ENCODE assay signal across 21 cellular contexts in genomic region chr14:102043251-102044025, GRCh38. TPM values are rescaled to one million over a fixed set of nuclear protein-coding genes. Genes with fewer than 3 reads are reported as not detected.
DNase-seq lines count a peak whose midpoint lies in the region; ATAC-seq lines count a peak whose summit lies in the region.
"Had no signal": no experiment of that assay in that cellular context is flagged by ENCODE, and none has a peak within 500 bp of the region (broad histone marks: within the 10 kb centered on the region; RNA-seq: fewer than 3 reads in every experiment).

No MANE protein-coding gene starts in this region.

- H3K4me1 Mint-ChIP-seq in T-cell = no peaks in the 10 kb centered on the region
- H3K4me1 Mint-ChIP-seq: activated T-helper 17 cell treated with anti-CD3 and anti-CD28 coated beads, Interleukin-2, amount 50 U/mL, for 72 hours; IgD-negative memory B cell; memory B cell had no signal

- peaks cover 56% of the 10 kb centered on the region for H3K36me3 Mint-ChIP-seq in T-cell

- peaks cover 2 to 92% (median 78%) of the 10 kb centered on the region in 5 donors for H3K36me3 ChIP-seq in subcutaneous abdominal adipose tissue (ENCODE audit: control insufficient read depth in 5 of 5, insufficient read depth in 5 of 5, low read length in 5 of 5)

- H3K27ac ChIP-seq in cingulate gyrus (ENCODE audit: low read depth, low read length) (peak overlapping the region; percentile 33), right cardiac atrium (ENCODE audit: low read length) (peak overlapping the region; percentile 91), subcutaneous abdominal adipose tissue (ENCODE audit: low read depth, low read length) (peak overlapping the region; percentile 54)
- H3K27ac ChIP-seq: BLaER1, neural progenitor cell, testis, WERI-Rb-1 had no signal

- peak; percentile 48 to 53 for ATAC-seq in right cardiac atrium
- ATAC-seq in T-cell (replicated peaks in 1 of 4) = no peak
- ATAC-seq: activated T-helper 17 cell treated with anti-CD3 and anti-CD28 coated beads, Interleukin-2, amount 50 U/mL, for 72 hours had no signal

- CTCF ChIA-PET in T-cell (lab: Charles Lee) = no interaction called here

- H3K9me3 ChIP-seq in right cardiac atrium (ENCODE audit: control insufficient read depth, low read length) (no peaks in the 10 kb centered on the region), subcutaneous abdominal adipose tissue (ENCODE audit: control insufficient read depth in 5 of 5, low read length in 5 of 5) (no peaks in the 10 kb centered on the region)
- H3K9me3 ChIP-seq: BLaER1, sigmoid colon, testis had no signal

- no peak overlapping the region for H3K9ac ChIP-seq in subcutaneous abdominal adipose tissue (ENCODE audit: low read length in 5 of 5)
- H3K9ac ChIP-seq: BLaER1, neural progenitor cell had no signal

- intact Hi-C loops in right cardiac atrium (cut with DNase I) = loop anchor here in 2 of 4 donors (10.0 kb wide), 1 partner anchor 51 kb away; no protein-coding TSS in a partner anchor

- 68% methylated on average over 22 of the region's 22 CpGs for WGBS in right cardiac atrium

- POLR2A ChIA-PET in T-cell (lab: Charles Lee) = no interaction called here

- H3K27me3 Mint-ChIP-seq in T-cell = no peaks in the 10 kb centered on the region
- H3K27me3 Mint-ChIP-seq: activated T-helper 17 cell treated with anti-CD3 and anti-CD28 coated beads, Interleukin-2, amount 50 U/mL, for 72 hours; IgD-negative memory B cell; memory B cell had no signal

- H3K4me3 Mint-ChIP-seq in T-cell = no peak overlapping the region
- H3K4me3 Mint-ChIP-seq: activated T-helper 17 cell treated with anti-CD3 and anti-CD28 coated beads, Interleukin-2, amount 50 U/mL, for 72 hours; IgD-negative memory B cell; memory B cell; neural progenitor cell had no signal

- H3K4me1 ChIP-seq in right cardiac atrium (ENCODE audit: control insufficient read depth, insufficient read depth, low read length) (no peaks in the 10 kb centered on the region), subcutaneous abdominal adipose tissue (ENCODE audit: control insufficient read depth in 5 of 5, insufficient read depth in 5 of 5, low read length in 5 of 5) (peaks cover 0 to 36% (median 13%) of the 10 kb centered on the region in 5 donors)
- H3K4me1 ChIP-seq: neural progenitor cell had no signal

- H3K9me3 Mint-ChIP-seq in T-cell = no peaks in the 10 kb centered on the region
- H3K9me3 Mint-ChIP-seq: activated T-helper 17 cell treated with anti-CD3 and anti-CD28 coated beads, Interleukin-2, amount 50 U/mL, for 72 hours; IgD-negative memory B cell; memory B cell; neural progenitor cell had no signal

- H3K27ac Mint-ChIP-seq in T-cell = no peak overlapping the region
- H3K27ac Mint-ChIP-seq: activated T-helper 17 cell treated with anti-CD3 and anti-CD28 coated beads, Interleukin-2, amount 50 U/mL, for 72 hours; memory B cell; neural progenitor cell had no signal

- H3K27me3 ChIP-seq in right cardiac atrium (ENCODE audit: control insufficient read depth, insufficient read depth) (no peaks in the 10 kb centered on the region), subcutaneous abdominal adipose tissue (ENCODE audit: control insufficient read depth in 5 of 5, insufficient read depth in 4 of 5, low read length in 5 of 5) (no peaks in the 10 kb centered on the region)
- H3K27me3 ChIP-seq: BLaER1, neural progenitor cell, sigmoid colon, testis had no signal

- H3K4me3 ChIP-seq in right cardiac atrium (ENCODE audit: low read length) = no peak overlapping the region
- H3K4me3 ChIP-seq in subcutaneous abdominal adipose tissue (ENCODE audit: low read depth in 1 of 5, low read length in 5 of 5) = no peak overlapping the region
- H3K4me3 ChIP-seq: BLaER1, neural progenitor cell, sigmoid colon, testis had no signal

- DNase-seq in LHCN-M2 (ENCODE audit: low read depth) (peak; percentile 45), right cardiac atrium (no peak), NOMO-1 treated with dmso at 0.1 percent for 144 hours (lab: John Stamatoyannopoulos, UW; ENCODE audit: unreplicated experiment) (no peak), mucosa of gallbladder (ENCODE audit: low spot score) (no peak), T-cell (no peak)
- DNase-seq: activated CD8-positive, alpha-beta memory T cell treated with anti-CD3 and anti-CD28 coated beads for 24 hours; NCI-H1092 treated with DMSO at 0.1 percent for 48 hours; NCI-H748 treated with DMSO at 0.1 percent for 48 hours; RPMI8226; sigmoid colon; stimulated activated CD4-positive, alpha-beta T cell treated with anti-CD3 and anti-CD28 coated beads, Interleukin-4, amount 100 ng/mL, for 1 hour; T-helper 1 cell; testis; WERI-Rb-1 had no signal

RNA-seq across cellular contexts. Expression of gene HSP90AA1, which starts 43.4 kb away (rescaled TPM):
- total RNA-seq in LHCN-M2 (2014; rRNA removed) (816 and 855 TPM in 2 replicates), right cardiac atrium (100 to 1,000 TPM; 381 to 731 (median 541) TPM), mucosa of gallbladder (818 TPM), T-cell (100 to 1,000 TPM; 230 to 471 (median 263) TPM)
- polyA plus RNA-seq in LHCN-M2 (2012) = 492 TPM
- 504 TPM for polyA plus RNA-seq in right cardiac atrium

Comparison
In these comparisons a context has a peak if more than half of its experiments do, and no peak if none do; other contexts are left out.
1. H3K27ac ChIP-seq: peak in every context shown above with its lines; median percentile 91 in right cardiac atrium; 54 in subcutaneous abdominal adipose tissue; 33 in cingulate gyrus.
2. ATAC-seq: peak in right cardiac atrium (2 of 2); none in T-cell (0 of 4).